Comparison of ENCODE assay signal across 15 cellular contexts in the genomic region with DNA sequence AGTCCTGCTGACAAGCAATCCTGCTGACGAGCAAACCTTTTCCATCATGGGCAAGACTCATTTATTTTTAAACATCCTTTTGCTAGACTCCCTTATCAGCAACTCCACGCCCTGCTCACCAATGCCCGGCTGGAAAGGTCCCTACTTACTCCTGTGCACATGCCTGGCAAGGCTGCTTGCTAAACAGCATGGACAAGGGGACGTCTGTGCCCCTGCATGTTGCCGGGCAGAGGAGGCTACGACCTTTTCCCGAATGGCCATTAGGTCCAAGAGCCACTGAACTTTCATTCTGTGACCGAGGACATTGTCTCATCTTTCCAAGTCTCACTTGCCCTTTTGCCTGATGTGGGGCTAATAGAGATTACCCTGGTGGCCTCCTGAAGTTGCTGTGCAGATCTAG.
DNase-seq lines count a peak whose midpoint lies in the region; ATAC-seq and TF ChIP-seq lines count a peak whose summit lies in the region.
"Had no signal": no experiment of that assay in that cellular context is flagged by ENCODE, and none has a peak within 500 bp of the region (broad histone marks: within the 10 kb centered on the region; RNA-seq: fewer than 3 reads in every experiment).

No MANE protein-coding gene starts in this region.

- H3K9me3 ChIP-seq in MM.1S (replicated peaks; ENCODE audit: insufficient read depth, low read length) = no peaks in the 10 kb centered on the region
- H3K9me3 ChIP-seq in right lobe of liver = no peaks in the 10 kb centered on the region
- H3K9me3 ChIP-seq in smooth muscle cell (replicated peaks; ENCODE audit: low read depth) = no peaks in the 10 kb centered on the region
- H3K9me3 ChIP-seq in WERI-Rb-1 (ENCODE audit: severe bottlenecking) = no peaks in the 10 kb centered on the region

- 17% methylated on average over 8 of the region's 8 CpGs for WGBS in right lobe of liver (ENCODE audit: insufficient coverage, low coverage, low lambda C conversion rate, missing lambda C conversion rate)
- 63% methylated on average over 8 of the region's 8 CpGs for WGBS in smooth muscle cell (ENCODE audit: low lambda C conversion rate)

- H4K20me1 ChIP-seq in MM.1S (ENCODE audit: insufficient read depth, low read length) (no peaks in the 10 kb centered on the region), smooth muscle cell (ENCODE audit: low read depth) (peaks cover 30% of the 10 kb centered on the region)

- no peak for TF ChIP-seq POLR2A in right lobe of liver (IDR thresholded peaks at IDR 0.05)

- H3K4me3 ChIP-seq in MM.1S (ENCODE audit: low read length) (no peak overlapping the region), right lobe of liver (no peak overlapping the region), smooth muscle cell (no peak overlapping the region), WERI-Rb-1 (ENCODE audit: low read depth, low read length) (no peak overlapping the region)

- H3K27me3 ChIP-seq in MM.1S (replicated peaks; ENCODE audit: insufficient read depth, low read length) (no peaks in the 10 kb centered on the region), right lobe of liver (no peaks in the 10 kb centered on the region), smooth muscle cell (ENCODE audit: low read depth) (no peaks in the 10 kb centered on the region), WERI-Rb-1 (ENCODE audit: insufficient read depth, low read depth, severe bottlenecking) (no peaks in the 10 kb centered on the region)

- TF ChIP-seq CTCF in MM.1S (IDR thresholded peaks at IDR 0.05; ENCODE audit: low read length) (no peak), right lobe of liver (IDR thresholded peaks at IDR 0.05) (no peak), smooth muscle cell (IDR thresholded peaks at IDR 0.05; ENCODE audit: borderline replicate concordance, insufficient read depth, poor library complexity, severe bottlenecking) (no peak), WERI-Rb-1 (IDR thresholded peaks at IDR 0.05; ENCODE audit: low read depth, low read length) (no peak)

- H3K9ac ChIP-seq in MM.1S (ENCODE audit: low read length) (no peak overlapping the region), smooth muscle cell (ENCODE audit: low read depth) (no peak overlapping the region)

- H2AFZ ChIP-seq in MM.1S (ENCODE audit: low read length) (no peak overlapping the region), smooth muscle cell (ENCODE audit: low read depth) (no peak overlapping the region)

- H3F3A ChIP-seq in MM.1S (ENCODE audit: insufficient read depth, low read length) (no peaks in the 10 kb centered on the region), smooth muscle cell (ENCODE audit: low read depth) (peaks cover 22% of the 10 kb centered on the region)

- H3K9me2 ChIP-seq in MM.1S (replicated peaks; ENCODE audit: insufficient read depth, low read length) = no peaks in the 10 kb centered on the region

- H3K27ac ChIP-seq in MM.1S (ENCODE audit: low read length) (no peak overlapping the region), right lobe of liver (peak overlapping the region in 1 of 3 donors; percentile 31), smooth muscle cell (ENCODE audit: low read depth) (peak overlapping the region; percentile 69), WERI-Rb-1 (no peak overlapping the region)
- H3K27ac ChIP-seq: foreskin keratinocyte had no signal

- H3K79me2 ChIP-seq in MM.1S (ENCODE audit: low read length) (no peaks in the 10 kb centered on the region), smooth muscle cell (ENCODE audit: low read depth) (peaks cover 9% of the 10 kb centered on the region)

- peaks cover 29% of the 10 kb centered on the region for H3K4me1 ChIP-seq in MM.1S (ENCODE audit: low read length)
- H3K4me1 ChIP-seq in right lobe of liver = peaks cover 0 to 9% (median 0%) of the 10 kb centered on the region in 4 donors
- H3K4me1 ChIP-seq in smooth muscle cell (ENCODE audit: low read depth) = peaks cover 29% of the 10 kb centered on the region
- H3K4me1 ChIP-seq: foreskin keratinocyte had no signal

- intact Hi-C loops in right lobe of liver (cut with DNase I) = no loop called here

- no peaks in the 10 kb centered on the region for H3K36me3 ChIP-seq in MM.1S (replicated peaks; ENCODE audit: insufficient read depth, low read length)
- no peaks in the 10 kb centered on the region for H3K36me3 ChIP-seq in right lobe of liver
- no peaks in the 10 kb centered on the region for H3K36me3 ChIP-seq in smooth muscle cell (ENCODE audit: low read depth)
- no peaks in the 10 kb centered on the region; the same call in 1 of the 2 replicates for H3K36me3 ChIP-seq in WERI-Rb-1

- DNase-seq in MM.1S = no peak
- peak; percentile 31 for DNase-seq in dermis blood vessel endothelial cell
- peak in 1 of 3 donors; percentile 62 for DNase-seq in right lobe of liver
- no peak for DNase-seq in smooth muscle cell (lab: John Stamatoyannopoulos, UW; ENCODE audit: unreplicated experiment)
- DNase-seq in SKM-1 (lab: John Stamatoyannopoulos, UW; ENCODE audit: unreplicated experiment) = no peak
- no peak for DNase-seq in WERI-Rb-1
- no peak for DNase-seq in putamen (ENCODE audit: low spot score)
- DNase-seq: activated T-cell treated with anti-CD3 and anti-CD28 coated beads, Interleukin-2, amount 50 U/mL, for 4 hours; amniotic stem cell; foreskin keratinocyte; HCEC 1CT; kidney glomerular epithelial cell; NCI-H1105 had no signal

- peak overlapping the region; percentile 52; the same call in 1 of the 2 replicates for H3K4me2 ChIP-seq in MM.1S (ENCODE audit: low read depth, low read length)
- peak overlapping the region; percentile 74 for H3K4me2 ChIP-seq in smooth muscle cell

- ATAC-seq in right lobe of liver = peak; percentile 48 to 72 (median 63)
- no peak for ATAC-seq in GM18873 (IDR thresholded peaks at IDR 0.05; ENCODE audit: low FRiP score, unreplicated experiment)
- ATAC-seq: activated CD4-positive, CD25-positive, alpha-beta regulatory T cell treated with anti-CD3 and anti-CD28 coated beads, Interleukin-2, amount 50 U/mL, for 24 hours; activated T-cell treated with anti-CD3 and anti-CD28 coated beads, Interleukin-2, amount 50 U/mL, for 4 hours; foreskin keratinocyte had no signal
